15 cellular contexts compared by ENCODE assay signal in genomic region chr1:9317072-9317471, GRCh38. TPM values are rescaled to one million over a fixed set of nuclear protein-coding genes. Genes with fewer than 3 reads are reported as not detected.
DNase-seq lines count a peak whose midpoint lies in the region; ATAC-seq, FAIRE-seq and TF ChIP-seq lines count a peak whose summit lies in the region.
"Had no signal": no experiment of that assay in that cellular context is flagged by ENCODE, and none has a peak within 500 bp of the region (broad histone marks: within the 10 kb centered on the region; RNA-seq: fewer than 3 reads in every experiment).

No MANE protein-coding gene starts in this region.

- no peak overlapping the region for H3K4me3 Mint-ChIP-seq in activated T-cell treated with anti-CD3 and anti-CD28 coated beads, Interleukin-2, amount 50 U/mL, for 24 hours

- H3K4me3 ChIP-seq in SJSA1 (no peak overlapping the region), thoracic aorta (peak overlapping the region; percentile 14)

- no peaks in the 10 kb centered on the region for H3K27me3 Mint-ChIP-seq in activated T-cell treated with anti-CD3 and anti-CD28 coated beads, Interleukin-2, amount 50 U/mL, for 24 hours

- no peak for DNase-seq in activated T-cell treated with anti-CD3 and anti-CD28 coated beads, Interleukin-2, amount 50 U/mL, for 24 hours
- DNase-seq in activated T-cell treated with anti-CD3 and anti-CD28 coated beads, Interleukin-2, amount 50 U/mL, for 1 hour = no peak
- DNase-seq in SJSA1 (ENCODE audit: low read depth in 1 of 2, low spot score in 2 of 2) = no peak
- DNase-seq in foreskin keratinocyte = no peak
- DNase-seq in thoracic aorta (ENCODE audit: low spot score) = no peak
- no peak for DNase-seq in D721Med (ENCODE audit: insufficient read length, low spot score)
- DNase-seq in ecto neural progenitor cell (ENCODE audit: low spot score) = no peak
- DNase-seq: activated CD8-positive, alpha-beta memory T cell treated with anti-CD3 and anti-CD28 coated beads, Interleukin-2, amount 50 U/mL, for 4 hours; amniotic stem cell; Kasumi-1; NCI-H1694; stimulated activated CD4-positive, alpha-beta T cell treated with anti-CD3 and anti-CD28 coated beads, Interleukin-12 subunit alpha, Interleukin-12 subunit beta, amount 100 ng/mL, for 4 hours; WERI-Rb-1 had no signal

- TF ChIP-seq CTCF in foreskin keratinocyte (conservative IDR thresholded peaks at IDR 0.05) (no peak), thoracic aorta (IDR thresholded peaks at IDR 0.05) (no peak), D721Med (IDR thresholded peaks at IDR 0.05; ENCODE audit: insufficient read depth, missing control alignments) (no peak)

- H3K27ac ChIP-seq in SJSA1 = peak overlapping the region; percentile 83
- peak overlapping the region; percentile 51 for H3K27ac ChIP-seq in foreskin keratinocyte
- peak overlapping the region; percentile 27 to 55 for H3K27ac ChIP-seq in thoracic aorta
- H3K27ac ChIP-seq: HL-60 had no signal

- H3K36me3 ChIP-seq in SJSA1 = peaks cover 32% of the 10 kb centered on the region
- no peaks in the 10 kb centered on the region for H3K36me3 ChIP-seq in thoracic aorta

- H3K36me3 Mint-ChIP-seq in activated T-cell treated with anti-CD3 and anti-CD28 coated beads, Interleukin-2, amount 50 U/mL, for 24 hours (ENCODE audit: low read depth) = no peaks in the 10 kb centered on the region

- H3K4me1 Mint-ChIP-seq in activated T-cell treated with anti-CD3 and anti-CD28 coated beads, Interleukin-2, amount 50 U/mL, for 24 hours (ENCODE audit: low read depth) = peaks cover 47% of the 10 kb centered on the region

- H3K4me1 ChIP-seq in SJSA1 (replicated peaks) = peaks cover 77% of the 10 kb centered on the region
- peaks cover 19% of the 10 kb centered on the region for H3K4me1 ChIP-seq in foreskin keratinocyte
- peaks cover 49 to 100% of the 10 kb centered on the region in 2 donors for H3K4me1 ChIP-seq in thoracic aorta (ENCODE audit: control insufficient read depth in 1 of 2, low read depth in 2 of 2)

- H3K9me3 ChIP-seq in SJSA1 (replicated peaks) (no peaks in the 10 kb centered on the region), thoracic aorta (no peaks in the 10 kb centered on the region)

- peak overlapping the region; percentile 28 for H3K27ac Mint-ChIP-seq in activated T-cell treated with anti-CD3 and anti-CD28 coated beads, Interleukin-2, amount 50 U/mL, for 24 hours

- no peaks in the 10 kb centered on the region for H3K9me3 Mint-ChIP-seq in activated T-cell treated with anti-CD3 and anti-CD28 coated beads, Interleukin-2, amount 50 U/mL, for 24 hours

- no peak for FAIRE-seq in D721Med (lab: Jason Lieb, UNC)

- no peaks in the 10 kb centered on the region for H3K27me3 ChIP-seq in SJSA1 (replicated peaks)
- no peaks in the 10 kb centered on the region for H3K27me3 ChIP-seq in foreskin keratinocyte
- H3K27me3 ChIP-seq in thoracic aorta (replicated peaks; ENCODE audit: insufficient read depth) = no peaks in the 10 kb centered on the region

- no peak for ATAC-seq in foreskin keratinocyte
- ATAC-seq in thoracic aorta (ENCODE audit: insufficient number of reproducible peaks, low FRiP score, low read depth) = no peak
- ATAC-seq in GM18502 (IDR thresholded peaks at IDR 0.05; ENCODE audit: poor library complexity, unreplicated experiment) = no peak

RNA-seq across cellular contexts. Expression of gene SPSB1, which starts 24.4 kb away (rescaled TPM):
- total RNA-seq in SJSA1 (2014; rRNA removed; shearing (Covaris generic)) = 16.2 and 24.4 TPM in 2 replicates
- 10.3 and 12.9 TPM in 2 replicates for total RNA-seq in foreskin keratinocyte
- polyA plus RNA-seq in foreskin keratinocyte = 11.6 and 12.5 TPM in 2 replicates
- total RNA-seq in thoracic aorta = 100 to 1,000 TPM; 107 to 171 TPM
